In genomic region chr20:9903048-9903651, GRCh38 we compare ENCODE assay signal across 12 cellular contexts.
DNase-seq lines count a peak whose midpoint lies in the region; ATAC-seq and TF ChIP-seq lines count a peak whose summit lies in the region.
"Had no signal": no experiment of that assay in that cellular context is flagged by ENCODE, and none has a peak within 500 bp of the region (broad histone marks: within the 10 kb centered on the region; RNA-seq: fewer than 3 reads in every experiment).

No MANE protein-coding gene starts in this region.

- no peaks in the 10 kb centered on the region for H3K9me3 Mint-ChIP-seq in activated CD4-positive, alpha-beta memory T cell treated with anti-CD3 and anti-CD28 coated beads, Interleukin-2, amount 10 ng/mL, durations not matched to agents 7 days and 5 days
- H3K9me3 Mint-ChIP-seq in activated T-cell treated with anti-CD3 and anti-CD28 coated beads, Interleukin-2, amount 50 U/mL, for 4 hours: no peaks in the 10 kb centered on the region

- H3K9me3 ChIP-seq in OCI-LY1 (ENCODE audit: low read length): no peaks in the 10 kb centered on the region
- H3K9me3 ChIP-seq: HAP-1 had no signal

- H3K36me3 ChIP-seq in OCI-LY1 (ENCODE audit: insufficient read depth, low read length): no peaks in the 10 kb centered on the region
- H3K36me3 ChIP-seq: esophagus muscularis mucosa, HAP-1 had no signal

- no peaks in the 10 kb centered on the region for H3K79me2 ChIP-seq in OCI-LY1 (ENCODE audit: insufficient read depth, low read length)

- no peak for ATAC-seq in activated T-cell treated with anti-CD3 and anti-CD28 coated beads, Interleukin-2, amount 50 U/mL, for 4 hours

- no peak overlapping the region for H3K4me2 ChIP-seq in OCI-LY1 (ENCODE audit: low read length)

- H3K9ac ChIP-seq in OCI-LY1 (ENCODE audit: low read length): no peak overlapping the region

- peak; percentile 14 for DNase-seq in stimulated activated CD4-positive, alpha-beta T cell treated with anti-CD3 and anti-CD28 coated beads, Interleukin-15, amount 100 ng/mL, for 24 hours
- DNase-seq in stimulated activated CD4-positive, alpha-beta T cell treated with anti-CD3 and anti-CD28 coated beads, Interleukin-12 subunit alpha, Interleukin-12 subunit beta, amount 100 ng/mL, for 4 hours: no peak
- DNase-seq in fibroblast of the aortic adventitia (ENCODE audit: low read depth): no peak
- no peak for DNase-seq in OCI-M2 (lab: John Stamatoyannopoulos, UW; ENCODE audit: unreplicated experiment)
- DNase-seq in activated CD4-positive, alpha-beta memory T cell treated with anti-CD3 and anti-CD28 coated beads, Interleukin-2, amount 10 ng/mL, durations not matched to agents 7 days and 5 days: no peak
- DNase-seq in activated T-cell treated with anti-CD3 and anti-CD28 coated beads, Interleukin-2, amount 50 U/mL, for 4 hours: no peak
- no peak for DNase-seq in NCI-H1694 (lab: John Stamatoyannopoulos, UW)
- DNase-seq: NCI-H226 had no signal

- H3K9me2 ChIP-seq in OCI-LY1 (ENCODE audit: low read depth, low read length): no peaks in the 10 kb centered on the region

- H3K27ac Mint-ChIP-seq in activated CD4-positive, alpha-beta memory T cell treated with anti-CD3 and anti-CD28 coated beads, Interleukin-2, amount 10 ng/mL, durations not matched to agents 7 days and 5 days: no peak overlapping the region
- H3K27ac Mint-ChIP-seq: stimulated activated naive CD8-positive, alpha-beta T cell treated with anti-CD3 and anti-CD28 coated beads, Interleukin-15, Interleukin-2, amounts not matched to agents 100 ng/mL and 50 ng/mL, for 24 hours had no signal

- no peak overlapping the region for H2AFZ ChIP-seq in OCI-LY1 (ENCODE audit: low read length)

- TF ChIP-seq CTCF in OCI-LY1 (IDR thresholded peaks at IDR 0.05; ENCODE audit: low read length): peak; percentile 69
- peak; percentile 29 for TF ChIP-seq CTCF in fibroblast of the aortic adventitia (IDR thresholded peaks at IDR 0.05; ENCODE audit: insufficient read depth, low read length)

- H3F3A ChIP-seq in OCI-LY1 (ENCODE audit: insufficient read depth, low read length): no peaks in the 10 kb centered on the region

- POLR2A ChIA-PET in activated CD4-positive, alpha-beta memory T cell treated with anti-CD3 and anti-CD28 coated beads, Interleukin-2, amount 10 ng/mL, durations not matched to agents 7 days and 5 days (lab: Charles Lee): no interaction called here

- H3K36me3 Mint-ChIP-seq in activated CD4-positive, alpha-beta memory T cell treated with anti-CD3 and anti-CD28 coated beads, Interleukin-2, amount 10 ng/mL, durations not matched to agents 7 days and 5 days (ENCODE audit: low read depth): no peaks in the 10 kb centered on the region
- no peaks in the 10 kb centered on the region for H3K36me3 Mint-ChIP-seq in activated T-cell treated with anti-CD3 and anti-CD28 coated beads, Interleukin-2, amount 50 U/mL, for 4 hours (ENCODE audit: insufficient read depth)

- peaks cover 4% of the 10 kb centered on the region; the same call in 1 of the 2 replicates for H3K27me3 ChIP-seq in OCI-LY1 (ENCODE audit: insufficient read depth, low read length)

- no peaks in the 10 kb centered on the region for H3K27me3 Mint-ChIP-seq in activated CD4-positive, alpha-beta memory T cell treated with anti-CD3 and anti-CD28 coated beads, Interleukin-2, amount 10 ng/mL, durations not matched to agents 7 days and 5 days
- H3K27me3 Mint-ChIP-seq in activated T-cell treated with anti-CD3 and anti-CD28 coated beads, Interleukin-2, amount 50 U/mL, for 4 hours (ENCODE audit: low read depth): peaks cover 4% of the 10 kb centered on the region

- no peaks in the 10 kb centered on the region for H3K4me1 ChIP-seq in OCI-LY1 (ENCODE audit: insufficient read depth, low read length, severe bottlenecking)
- H3K4me1 ChIP-seq: esophagus muscularis mucosa, HAP-1 had no signal

- no peaks in the 10 kb centered on the region for H3K4me1 Mint-ChIP-seq in activated CD4-positive, alpha-beta memory T cell treated with anti-CD3 and anti-CD28 coated beads, Interleukin-2, amount 10 ng/mL, durations not matched to agents 7 days and 5 days
- H3K4me1 Mint-ChIP-seq in activated T-cell treated with anti-CD3 and anti-CD28 coated beads, Interleukin-2, amount 50 U/mL, for 4 hours (ENCODE audit: low read depth): no peaks in the 10 kb centered on the region

- H4K20me1 ChIP-seq in OCI-LY1 (ENCODE audit: insufficient read depth, low read length): no peaks in the 10 kb centered on the region

- CTCF ChIA-PET in activated CD4-positive, alpha-beta memory T cell treated with anti-CD3 and anti-CD28 coated beads, Interleukin-2, amount 10 ng/mL, durations not matched to agents 7 days and 5 days (lab: Charles Lee): interaction anchor here (0.6 to 2.3 kb wide), 3 partner anchors 9 to 286 kb away, joined by 3 to 14 read pairs (median 5); no protein-coding TSS in a partner anchor

- H3K27ac ChIP-seq in OCI-LY1 (ENCODE audit: low read depth, low read length, poor library complexity, severe bottlenecking): no peak overlapping the region
- H3K27ac ChIP-seq: esophagus muscularis mucosa had no signal

- H3K4me3 Mint-ChIP-seq in activated CD4-positive, alpha-beta memory T cell treated with anti-CD3 and anti-CD28 coated beads, Interleukin-2, amount 10 ng/mL, durations not matched to agents 7 days and 5 days: no peak overlapping the region
- H3K4me3 Mint-ChIP-seq in activated T-cell treated with anti-CD3 and anti-CD28 coated beads, Interleukin-2, amount 50 U/mL, for 4 hours: no peak overlapping the region
- H3K4me3 Mint-ChIP-seq: stimulated activated naive CD8-positive, alpha-beta T cell treated with anti-CD3 and anti-CD28 coated beads, Interleukin-15, Interleukin-2, amounts not matched to agents 100 ng/mL and 50 ng/mL, for 24 hours had no signal

- H3K4me3 ChIP-seq in OCI-LY1 (ENCODE audit: low read depth, low read length, poor library complexity, severe bottlenecking) (no peak overlapping the region), fibroblast of the aortic adventitia (ENCODE audit: low read depth, low read length) (no peak overlapping the region)
- H3K4me3 ChIP-seq: esophagus muscularis mucosa, HAP-1 had no signal
